In genomic region chr13:98026457-98026857, GRCh38 we compare ENCODE assay signal across 1 cellular context.
TF ChIP-seq lines count a peak whose summit lies in the region.

No MANE protein-coding gene starts in this region.

TF ChIP-seq in HepG2, 621 proteins besides CTCF, POLR2A, EP300 and RAD21 (continued from another document and continues in another):
- TF ChIP-seq AKNA (CRISPR knock-in tag; IDR thresholded peaks at IDR 0.05; ENCODE audit: borderline replicate concordance) = no peak
- TF ChIP-seq MEIS1 (CRISPR knock-in tag; IDR thresholded peaks at IDR 0.05; ENCODE audit: borderline replicate concordance) = 0 out of 2 replicates have a peak, but pooled peaks have one; percentile 49
- no peak for TF ChIP-seq SP4 (CRISPR knock-in tag; IDR thresholded peaks at IDR 0.05)
- peak; percentile 88 for TF ChIP-seq MIXL1 (CRISPR knock-in tag; IDR thresholded peaks at IDR 0.05)
- no peak for TF ChIP-seq HNRNPK (IDR thresholded peaks at IDR 0.05; ENCODE audit: low read depth, low read length, poor library complexity, severe bottlenecking)
- peak; percentile 72 for TF ChIP-seq ZKSCAN8 (CRISPR knock-in tag; IDR thresholded peaks at IDR 0.05; ENCODE audit: borderline replicate concordance)
- no peak for TF ChIP-seq ZNF367 (CRISPR knock-in tag; IDR thresholded peaks at IDR 0.05; ENCODE audit: borderline replicate concordance)
- no peak for TF ChIP-seq SRSF1 (optimal IDR thresholded peaks at IDR 0.05; ENCODE audit: low read depth, low read length)
- TF ChIP-seq ZNF878 (CRISPR knock-in tag; IDR thresholded peaks at IDR 0.05) = no peak; the same call in 1 of the 2 replicates
- TF ChIP-seq CBFB (CRISPR knock-in tag; IDR thresholded peaks at IDR 0.05) = no peak
- no peak for TF ChIP-seq FOXO4 (CRISPR knock-in tag; conservative IDR thresholded peaks at IDR 0.05)
- no peak for TF ChIP-seq ZC3H4 (CRISPR knock-in tag; IDR thresholded peaks at IDR 0.05; ENCODE audit: borderline replicate concordance)
- peak; percentile 75; the same call in 1 of the 2 replicates for TF ChIP-seq POGZ (CRISPR knock-in tag; IDR thresholded peaks at IDR 0.05)
- no peak for TF ChIP-seq ZNF572 (CRISPR knock-in tag; IDR thresholded peaks at IDR 0.05)
- TF ChIP-seq ZNF101 (CRISPR knock-in tag; IDR thresholded peaks at IDR 0.05; ENCODE audit: borderline replicate concordance, low read depth) = no peak
- TF ChIP-seq BATF2 (CRISPR knock-in tag; IDR thresholded peaks at IDR 0.05) = no peak
- TF ChIP-seq ZNF724P (CRISPR knock-in tag; IDR thresholded peaks at IDR 0.05; ENCODE audit: borderline replicate concordance) = no peak
- TF ChIP-seq NFE2 (CRISPR knock-in tag; IDR thresholded peaks at IDR 0.05) = no peak
- TF ChIP-seq PHF20 (CRISPR knock-in tag; IDR thresholded peaks at IDR 0.05) = peak; percentile 50; the same call in 1 of the 2 replicates
- TF ChIP-seq ZNF547 (CRISPR knock-in tag; IDR thresholded peaks at IDR 0.05) = no peak
- TF ChIP-seq ARNTL (CRISPR knock-in tag; IDR thresholded peaks at IDR 0.05) = peak; percentile 68; the same call in 1 of the 2 replicates
- TF ChIP-seq ZNF331 (CRISPR knock-in tag; IDR thresholded peaks at IDR 0.05) = peak; percentile 55; the same call in 1 of the 2 replicates
- no peak for TF ChIP-seq HNRNPUL1 (IDR thresholded peaks at IDR 0.05; ENCODE audit: low read depth, low read length)
- no peak for TF ChIP-seq MLXIP (CRISPR knock-in tag; IDR thresholded peaks at IDR 0.05; ENCODE audit: borderline replicate concordance)
- TF ChIP-seq KLF16 (CRISPR knock-in tag; IDR thresholded peaks at IDR 0.05) = peak in 1 of 2 experiments; percentile 56; a peak in 1 of 4 replicates
- TF ChIP-seq ZBTB8A (CRISPR knock-in tag; IDR thresholded peaks at IDR 0.05; ENCODE audit: borderline replicate concordance, low read depth) = no peak
- TF ChIP-seq ESRRA (CRISPR knock-in tag; IDR thresholded peaks at IDR 0.05; ENCODE audit: low read depth) = peak; percentile 84
- TF ChIP-seq KLF15 (CRISPR knock-in tag; IDR thresholded peaks at IDR 0.05; ENCODE audit: borderline replicate concordance) = no peak
- TF ChIP-seq FOXP1 (IDR thresholded peaks at IDR 0.05) = no peak
- peak; percentile 74 for TF ChIP-seq FOXP1 (CRISPR knock-in tag; IDR thresholded peaks at IDR 0.05)
- TF ChIP-seq ZNF34 (CRISPR knock-in tag; IDR thresholded peaks at IDR 0.05; ENCODE audit: borderline replicate concordance) = no peak
- TF ChIP-seq ELF1 (CRISPR knock-in tag; IDR thresholded peaks at IDR 0.05) = peak; percentile 66
- TF ChIP-seq HBP1 (CRISPR knock-in tag; IDR thresholded peaks at IDR 0.05; ENCODE audit: low read depth) = peak; percentile 71; the same call in 1 of the 2 replicates
- no peak for TF ChIP-seq PCBP2 (optimal IDR thresholded peaks at IDR 0.05; ENCODE audit: low read depth, low read length, poor library complexity, severe bottlenecking)
- no peak for TF ChIP-seq ZBTB37 (CRISPR knock-in tag; IDR thresholded peaks at IDR 0.05)
- peak; percentile 99 for TF ChIP-seq RARA (CRISPR knock-in tag; IDR thresholded peaks at IDR 0.05)
- no peak for TF ChIP-seq MBNL3 (CRISPR knock-in tag; conservative IDR thresholded peaks at IDR 0.05)
- no peak for TF ChIP-seq TRAFD1 (CRISPR knock-in tag; IDR thresholded peaks at IDR 0.05; ENCODE audit: borderline replicate concordance)
- TF ChIP-seq XRCC5 (optimal IDR thresholded peaks at IDR 0.05; ENCODE audit: low read length) = peak; percentile 55
- no peak for TF ChIP-seq MAFK (conservative IDR thresholded peaks at IDR 0.05 in 1 of 2, IDR thresholded peaks at IDR 0.05 in 1 of 2; ENCODE audit: low read length in 2 of 2)
- no peak for TF ChIP-seq ZNF138 (CRISPR knock-in tag; IDR thresholded peaks at IDR 0.05; ENCODE audit: low read depth)
- peak; percentile 89 for TF ChIP-seq FOXP4 (CRISPR knock-in tag; IDR thresholded peaks at IDR 0.05)
- no peak for TF ChIP-seq ZXDC (CRISPR knock-in tag; IDR thresholded peaks at IDR 0.05)
- TF ChIP-seq ELF4 (CRISPR knock-in tag; IDR thresholded peaks at IDR 0.05; ENCODE audit: borderline replicate concordance) = peak; percentile 51; the same call in 1 of the 2 replicates
- TF ChIP-seq FOXM1 (CRISPR knock-in tag; IDR thresholded peaks at IDR 0.05) = no peak
- TF ChIP-seq SMAD1 (CRISPR knock-in tag; IDR thresholded peaks at IDR 0.05; ENCODE audit: borderline replicate concordance, low read depth) = no peak
- no peak for TF ChIP-seq AHR (CRISPR knock-in tag; IDR thresholded peaks at IDR 0.05)
